1 cellular context compared by ENCODE assay signal in the genomic region with DNA sequence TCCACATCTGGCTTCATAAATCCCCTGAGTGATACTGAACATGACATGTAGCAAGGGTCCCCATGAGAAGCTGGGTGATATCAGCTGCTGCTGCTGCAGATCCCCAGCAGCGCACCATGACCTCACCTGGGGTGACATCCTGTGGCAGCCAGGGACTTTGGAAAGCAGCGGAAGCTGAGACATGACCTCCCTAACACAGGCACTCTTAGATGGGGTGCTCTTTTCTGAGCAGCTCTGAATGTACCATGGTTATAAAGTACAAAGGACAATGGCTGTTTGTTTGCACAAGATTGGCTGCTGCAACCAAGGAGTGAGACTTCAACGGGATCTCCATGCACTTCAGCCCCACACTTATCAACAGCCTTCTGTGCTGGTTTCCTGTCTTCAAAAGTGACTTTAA.
TF ChIP-seq lines count a peak whose summit lies in the region.

No MANE protein-coding gene starts in this region.

TF ChIP-seq in HepG2, 621 proteins besides CTCF, POLR2A, EP300 and RAD21 (continues in another document):
- TF ChIP-seq ZNF790 (CRISPR knock-in tag; IDR thresholded peaks at IDR 0.05; ENCODE audit: borderline replicate concordance) (no peak), MYC (CRISPR knock-in tag; IDR thresholded peaks at IDR 0.05; ENCODE audit: borderline replicate concordance) (no peak; the same call in 1 of the 2 replicates), ZFP1 (CRISPR knock-in tag; IDR thresholded peaks at IDR 0.05) (0 out of 2 replicates have a peak, but pooled peaks have one; percentile 25), NPAS2 (CRISPR knock-in tag; IDR thresholded peaks at IDR 0.05; ENCODE audit: borderline replicate concordance) (no peak), ZMYM4 (CRISPR knock-in tag; IDR thresholded peaks at IDR 0.05) (peak; percentile 84), KDM5B (CRISPR knock-in tag; IDR thresholded peaks at IDR 0.05; ENCODE audit: borderline replicate concordance) (0 out of 2 replicates have a peak, but pooled peaks have one; percentile 31), ZSCAN12 (CRISPR knock-in tag; IDR thresholded peaks at IDR 0.05) (no peak), ELF4 (CRISPR knock-in tag; IDR thresholded peaks at IDR 0.05; ENCODE audit: borderline replicate concordance) (no peak), ZNF33A (CRISPR knock-in tag; IDR thresholded peaks at IDR 0.05; ENCODE audit: borderline replicate concordance) (no peak), NFIB (CRISPR knock-in tag; IDR thresholded peaks at IDR 0.05; ENCODE audit: borderline replicate concordance) (no peak), ZNF839 (CRISPR knock-in tag; IDR thresholded peaks at IDR 0.05; ENCODE audit: borderline replicate concordance) (no peak), ZNF563 (CRISPR knock-in tag; IDR thresholded peaks at IDR 0.05) (peak; percentile 72; the same call in 1 of the 2 replicates), FOXK1 (CRISPR knock-in tag; IDR thresholded peaks at IDR 0.05; ENCODE audit: borderline replicate concordance, low read depth) (peak; percentile 23; the same call in 1 of the 2 replicates), FOXA1 (IDR thresholded peaks at IDR 0.05) (no peak), FOXA1 (CRISPR knock-in tag; IDR thresholded peaks at IDR 0.05) (peak; percentile 79), ZNF713 (CRISPR knock-in tag; IDR thresholded peaks at IDR 0.05) (no peak), ZSCAN29 (CRISPR knock-in tag; conservative IDR thresholded peaks at IDR 0.05) (no peak; the same call in 1 of the 2 replicates), MED1 (CRISPR knock-in tag; IDR thresholded peaks at IDR 0.05) (peak; percentile 91), ZBTB40 (IDR thresholded peaks at IDR 0.05) (no peak), ZBTB40 (CRISPR knock-in tag; IDR thresholded peaks at IDR 0.05) (peak; percentile 37; the same call in 1 of the 2 replicates), PRDM10 (CRISPR knock-in tag; IDR thresholded peaks at IDR 0.05; ENCODE audit: low read depth) (no peak), PCBP1 (IDR thresholded peaks at IDR 0.05; ENCODE audit: borderline replicate concordance, low read depth, low read length) (no peak), TCF7L2 (IDR thresholded peaks at IDR 0.05; ENCODE audit: low read depth, low read length) (no peak), ZNF12 (CRISPR knock-in tag; IDR thresholded peaks at IDR 0.05) (0 out of 2 replicates have a peak, but pooled peaks have one; percentile 25), CREM (IDR thresholded peaks at IDR 0.05) (peak; percentile 72), CREM (CRISPR knock-in tag; IDR thresholded peaks at IDR 0.05) (no peak), CREB3 (CRISPR knock-in tag; IDR thresholded peaks at IDR 0.05) (no peak), ZSCAN30 (CRISPR knock-in tag; IDR thresholded peaks at IDR 0.05) (no peak), PHF20 (CRISPR knock-in tag; IDR thresholded peaks at IDR 0.05) (no peak), FOXP1 (IDR thresholded peaks at IDR 0.05) (no peak), FOXP1 (CRISPR knock-in tag; IDR thresholded peaks at IDR 0.05) (peak; percentile 65), STAG1 (CRISPR knock-in tag; IDR thresholded peaks at IDR 0.05) (peak; percentile 45; the same call in 1 of the 2 replicates), ZNF337 (CRISPR knock-in tag; IDR thresholded peaks at IDR 0.05; ENCODE audit: borderline replicate concordance, low read depth) (no peak), BRD4 (CRISPR knock-in tag; IDR thresholded peaks at IDR 0.05) (no peak), ZNF776 (CRISPR knock-in tag; IDR thresholded peaks at IDR 0.05) (no peak), GTF2F1 (IDR thresholded peaks at IDR 0.05; ENCODE audit: low read length) (no peak), ZNF180 (CRISPR knock-in tag; IDR thresholded peaks at IDR 0.05; ENCODE audit: borderline replicate concordance, low read depth) (no peak)
- TF ChIP-seq, protein P1, sequence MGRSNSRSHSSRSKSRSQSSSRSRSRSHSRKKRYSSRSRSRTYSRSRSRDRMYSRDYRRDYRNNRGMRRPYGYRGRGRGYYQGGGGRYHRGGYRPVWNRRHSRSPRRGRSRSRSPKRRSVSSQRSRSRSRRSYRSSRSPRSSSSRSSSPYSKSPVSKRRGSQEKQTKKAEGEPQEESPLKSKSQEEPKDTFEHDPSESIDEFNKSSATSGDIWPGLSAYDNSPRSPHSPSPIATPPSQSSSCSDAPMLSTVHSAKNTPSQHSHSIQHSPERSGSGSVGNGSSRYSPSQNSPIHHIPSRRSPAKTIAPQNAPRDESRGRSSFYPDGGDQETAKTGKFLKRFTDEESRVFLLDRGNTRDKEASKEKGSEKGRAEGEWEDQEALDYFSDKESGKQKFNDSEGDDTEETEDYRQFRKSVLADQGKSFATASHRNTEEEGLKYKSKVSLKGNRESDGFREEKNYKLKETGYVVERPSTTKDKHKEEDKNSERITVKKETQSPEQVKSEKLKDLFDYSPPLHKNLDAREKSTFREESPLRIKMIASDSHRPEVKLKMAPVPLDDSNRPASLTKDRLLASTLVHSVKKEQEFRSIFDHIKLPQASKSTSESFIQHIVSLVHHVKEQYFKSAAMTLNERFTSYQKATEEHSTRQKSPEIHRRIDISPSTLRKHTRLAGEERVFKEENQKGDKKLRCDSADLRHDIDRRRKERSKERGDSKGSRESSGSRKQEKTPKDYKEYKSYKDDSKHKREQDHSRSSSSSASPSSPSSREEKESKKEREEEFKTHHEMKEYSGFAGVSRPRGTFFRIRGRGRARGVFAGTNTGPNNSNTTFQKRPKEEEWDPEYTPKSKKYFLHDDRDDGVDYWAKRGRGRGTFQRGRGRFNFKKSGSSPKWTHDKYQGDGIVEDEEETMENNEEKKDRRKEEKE (IDR thresholded peaks at IDR 0.05): no peak
- TF ChIP-seq, protein P2, sequence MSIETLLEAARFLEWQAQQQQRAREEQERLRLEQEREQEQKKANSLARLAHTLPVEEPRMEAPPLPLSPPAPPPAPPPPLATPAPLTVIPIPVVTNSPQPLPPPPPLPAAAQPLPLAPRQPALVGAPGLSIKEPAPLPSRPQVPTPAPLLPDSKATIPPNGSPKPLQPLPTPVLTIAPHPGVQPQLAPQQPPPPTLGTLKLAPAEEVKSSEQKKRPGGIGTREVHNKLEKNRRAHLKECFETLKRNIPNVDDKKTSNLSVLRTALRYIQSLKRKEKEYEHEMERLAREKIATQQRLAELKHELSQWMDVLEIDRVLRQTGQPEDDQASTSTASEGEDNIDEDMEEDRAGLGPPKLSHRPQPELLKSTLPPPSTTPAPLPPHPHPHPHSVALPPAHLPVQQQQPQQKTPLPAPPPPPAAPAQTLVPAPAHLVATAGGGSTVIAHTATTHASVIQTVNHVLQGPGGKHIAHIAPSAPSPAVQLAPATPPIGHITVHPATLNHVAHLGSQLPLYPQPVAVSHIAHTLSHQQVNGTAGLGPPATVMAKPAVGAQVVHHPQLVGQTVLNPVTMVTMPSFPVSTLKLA (IDR thresholded peaks at IDR 0.05): no peak
- TF ChIP-seq, protein P3, sequence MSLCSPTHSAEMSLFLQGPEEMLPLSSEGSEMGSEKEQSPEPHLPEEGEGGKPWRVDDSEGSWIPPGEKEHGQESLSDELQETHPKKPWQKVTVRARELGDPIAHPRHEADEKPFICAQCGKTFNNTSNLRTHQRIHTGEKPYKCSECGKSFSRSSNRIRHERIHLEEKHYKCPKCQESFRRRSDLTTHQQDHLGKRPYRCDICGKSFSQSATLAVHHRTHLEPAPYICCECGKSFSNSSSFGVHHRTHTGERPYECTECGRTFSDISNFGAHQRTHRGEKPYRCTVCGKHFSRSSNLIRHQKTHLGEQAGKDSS (CRISPR knock-in tag; IDR thresholded peaks at IDR 0.05; ENCODE audit: borderline replicate concordance, low read depth): peak; percentile 71; the same call in 1 of the 2 replicates
